Comparison of ENCODE assay signal across 8 cellular contexts in genomic region chr6:27478141-27478705, GRCh38. TPM values are rescaled to one million over a fixed set of nuclear protein-coding genes. Genes with fewer than 3 reads are reported as not detected.
A peak's percentile ranks its signal among the peaks of the same experiment; 100 is the strongest.
DNase-seq lines count a peak whose midpoint lies in the region; ATAC-seq and TF ChIP-seq lines count a peak whose summit lies in the region.

No MANE protein-coding gene starts in this region.

- peak overlapping the region; percentile 79 to 87 for H3K4me3 ChIP-seq in DND-41 (ENCODE audit: low read depth in 1 of 2, low read length in 2 of 2)
- peak overlapping the region; percentile 69 for H3K4me3 ChIP-seq in choroid plexus epithelial cell (ENCODE audit: low read depth, low read length)
- no peak overlapping the region for H3K4me3 ChIP-seq in mucosa of descending colon

- peak overlapping the region; percentile 92 for H3K9ac ChIP-seq in DND-41 (ENCODE audit: low read depth, low read length)

- DNase-seq in DND-41 (no peak), LoVo (ENCODE audit: low spot score) (peak; percentile 20), choroid plexus epithelial cell (ENCODE audit: low read depth) (peak; percentile 47), mucosa of descending colon (peak in 1 of 3 donors; percentile 6), HK-2 (ENCODE audit: unreplicated experiment) (no peak), DMS79 (lab: John Stamatoyannopoulos, UW) (no peak)
- DNase-seq in activated T-helper 2 cell treated with anti-CD3 and anti-CD28 coated beads, Interferon-gamma antibody, Interleukin-2, Interleukin-4, amounts not matched to agents 10 μg/mL and 5 μg/mL and 100 μg/mL, durations not matched to agents 14 hours and 24 hours and 36 hours (ENCODE audit: low spot score) = no peak

- peaks cover 12% of the 10 kb centered on the region for H3K27me3 Mint-ChIP-seq in activated T-helper 2 cell treated with anti-CD3 and anti-CD28 coated beads, Interferon-gamma antibody, Interleukin-2, Interleukin-4, amounts not matched to agents 10 μg/mL and 5 μg/mL and 100 μg/mL, durations not matched to agents 14 hours and 24 hours and 36 hours (ENCODE audit: low read depth)

- no peak overlapping the region for H3K27ac Mint-ChIP-seq in activated T-helper 2 cell treated with anti-CD3 and anti-CD28 coated beads, Interferon-gamma antibody, Interleukin-2, Interleukin-4, amounts not matched to agents 10 μg/mL and 5 μg/mL and 100 μg/mL, durations not matched to agents 14 hours and 24 hours and 36 hours

- H3K4me1 ChIP-seq in DND-41 (ENCODE audit: insufficient read depth, low read length) (peaks cover 34% of the 10 kb centered on the region), mucosa of descending colon (ENCODE audit: low read depth) (no peaks in the 10 kb centered on the region)

- H3K27ac ChIP-seq in DND-41 (ENCODE audit: low read length) = peak overlapping the region; percentile 99

- H3K9me3 Mint-ChIP-seq in activated T-helper 2 cell treated with anti-CD3 and anti-CD28 coated beads, Interferon-gamma antibody, Interleukin-2, Interleukin-4, amounts not matched to agents 10 μg/mL and 5 μg/mL and 100 μg/mL, durations not matched to agents 14 hours and 24 hours and 36 hours = no peaks in the 10 kb centered on the region

- no peak for TF ChIP-seq CTCF in DND-41 (IDR thresholded peaks at IDR 0.05; ENCODE audit: borderline replicate concordance, extremely low read depth, low read length, poor library complexity, severe bottlenecking)
- TF ChIP-seq CTCF in choroid plexus epithelial cell (conservative IDR thresholded peaks at IDR 0.05; ENCODE audit: low read depth, low read length) = no peak
- no peak for TF ChIP-seq CTCF in mucosa of descending colon (IDR thresholded peaks at IDR 0.05)

- H3K79me2 ChIP-seq in DND-41 (ENCODE audit: insufficient read depth, low read length) = peaks cover 4% of the 10 kb centered on the region

- intact Hi-C loops in mucosa of descending colon (cut with DNase I, micrococcal nuclease) = loop anchor here in 1 of 2 donors (10.0 kb wide), 1 partner anchor 293 kb away; no protein-coding TSS in a partner anchor
- intact Hi-C loops in activated T-helper 2 cell treated with anti-CD3 and anti-CD28 coated beads, Interferon-gamma antibody, Interleukin-2, Interleukin-4, amounts not matched to agents 10 μg/mL and 5 μg/mL and 100 μg/mL, durations not matched to agents 14 hours and 24 hours and 36 hours (cut with micrococcal nuclease) = loop anchor here (1.0 to 10.0 kb wide), 10 partner anchors 143 to 1464 kb away; partner anchors contain the start of genes ABT1 and HMGN4

- peak overlapping the region; percentile 90 for H2AFZ ChIP-seq in DND-41 (ENCODE audit: low read depth, low read length)

- H3K4me3 Mint-ChIP-seq in activated T-helper 2 cell treated with anti-CD3 and anti-CD28 coated beads, Interferon-gamma antibody, Interleukin-2, Interleukin-4, amounts not matched to agents 10 μg/mL and 5 μg/mL and 100 μg/mL, durations not matched to agents 14 hours and 24 hours and 36 hours (ENCODE audit: low read depth) = no peak overlapping the region

- H4K20me1 ChIP-seq in DND-41 (ENCODE audit: insufficient read depth, low read length) = no peaks in the 10 kb centered on the region

- peak overlapping the region; percentile 79 for H3K4me2 ChIP-seq in DND-41 (ENCODE audit: insufficient read depth, low read length)

- H3K36me3 ChIP-seq in DND-41 (ENCODE audit: insufficient read depth, low read length) = no peaks in the 10 kb centered on the region
- H3K36me3 ChIP-seq in mucosa of descending colon (ENCODE audit: low read depth) = no peaks in the 10 kb centered on the region

- ATAC-seq in DND-41 (ENCODE audit: insufficient read depth, low read depth) (peak; percentile 33), GM21737 (IDR thresholded peaks at IDR 0.05; ENCODE audit: unreplicated experiment) (peak; percentile 17), mucosa of descending colon (peak; percentile 15)

- peaks cover 3% of the 10 kb centered on the region for H3K4me1 Mint-ChIP-seq in activated T-helper 2 cell treated with anti-CD3 and anti-CD28 coated beads, Interferon-gamma antibody, Interleukin-2, Interleukin-4, amounts not matched to agents 10 μg/mL and 5 μg/mL and 100 μg/mL, durations not matched to agents 14 hours and 24 hours and 36 hours (ENCODE audit: low read depth)

- H3K9me3 ChIP-seq in DND-41 (ENCODE audit: insufficient read depth, low read length, severe bottlenecking) = no peaks in the 10 kb centered on the region
- no peaks in the 10 kb centered on the region for H3K9me3 ChIP-seq in mucosa of descending colon

- H3K27me3 ChIP-seq in DND-41 (ENCODE audit: insufficient read depth, low read length, poor library complexity) = no peaks in the 10 kb centered on the region

- H3K36me3 Mint-ChIP-seq in activated T-helper 2 cell treated with anti-CD3 and anti-CD28 coated beads, Interferon-gamma antibody, Interleukin-2, Interleukin-4, amounts not matched to agents 10 μg/mL and 5 μg/mL and 100 μg/mL, durations not matched to agents 14 hours and 24 hours and 36 hours (ENCODE audit: low read depth) = no peaks in the 10 kb centered on the region

RNA-seq across cellular contexts. Expression of gene ZNF184, which starts 5.3 kb away (rescaled TPM):
- 1 to 10 TPM; 6.0 to 7.0 (median 6.2) TPM for total RNA-seq in mucosa of descending colon
- 8.4 and 9.2 TPM in 2 replicates for total RNA-seq in activated T-helper 2 cell treated with anti-CD3 and anti-CD28 coated beads, Interferon-gamma antibody, Interleukin-2, Interleukin-4, amounts not matched to agents 10 μg/mL and 5 μg/mL and 100 μg/mL, durations not matched to agents 14 hours and 24 hours and 36 hours

Comparison
In these comparisons a context has a peak if more than half of its experiments do, and no peak if none do; other contexts are left out.
1. DNase-seq: peak in LoVo (single experiment) and choroid plexus epithelial cell (single experiment); none in DND-41 (single experiment), HK-2 (single experiment), DMS79 (single experiment) and activated T-helper 2 cell treated with anti-CD3 and anti-CD28 coated beads, Interferon-gamma antibody, Interleukin-2, Interleukin-4, amounts not matched to agents 10 μg/mL and 5 μg/mL and 100 μg/mL, durations not matched to agents 14 hours and 24 hours and 36 hours (single experiment).
2. Peak in every context shown above with its lines, with median percentiles within 50 percentile points of each other: ATAC-seq.